8 cellular contexts compared by ENCODE assay signal in the genomic region with DNA sequence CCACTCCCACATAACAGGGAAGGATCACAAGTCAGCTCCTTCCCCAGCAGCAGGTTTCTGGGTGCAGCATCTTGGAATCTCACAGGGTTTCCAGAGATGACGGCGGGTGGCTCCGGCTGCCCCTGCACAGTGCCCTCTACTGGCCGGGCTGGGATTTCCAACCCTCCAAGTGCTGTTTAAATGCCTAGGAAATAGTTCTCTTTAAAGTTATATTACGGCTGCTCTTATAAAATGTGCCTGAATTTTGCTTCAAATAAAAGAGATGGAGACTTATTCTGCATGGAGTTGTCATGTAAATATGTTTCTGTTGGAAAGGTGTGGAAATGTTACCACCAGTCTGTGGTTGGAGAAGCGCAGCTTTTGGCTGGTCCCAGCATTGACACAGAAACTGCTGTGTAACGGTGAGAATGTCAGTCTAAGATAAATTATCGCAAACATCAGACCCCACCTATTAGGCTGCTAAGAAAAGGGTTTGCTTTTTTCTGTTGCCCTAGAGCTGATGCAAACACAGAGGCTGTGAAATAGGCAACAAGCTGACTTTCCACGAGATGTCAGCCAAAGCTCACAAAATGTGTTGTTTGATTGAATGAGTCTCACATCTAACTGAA. TPM values are rescaled to one million over a fixed set of nuclear protein-coding genes. Genes with fewer than 3 reads are reported as not detected.
DNase-seq lines count a peak whose midpoint lies in the region; ATAC-seq, FAIRE-seq and TF ChIP-seq lines count a peak whose summit lies in the region.

No MANE protein-coding gene starts in this region.

- WGBS in GM12878 (ENCODE audit: insufficient coverage, insufficient replicate concordance, low lambda C conversion rate, missing lambda C conversion rate): 33% methylated on average over 9 of the region's 9 CpGs

- FAIRE-seq in GM12878 (lab: Jason Lieb, UNC): no peak

- peaks cover 2 to 14% (median 6%) of the 10 kb centered on the region in 5 donors for H3K27me3 Mint-ChIP-seq in naive thymus-derived CD8-positive, alpha-beta T cell

- H3K4me1 Mint-ChIP-seq in naive thymus-derived CD8-positive, alpha-beta T cell: peaks cover 7 to 26% (median 17%) of the 10 kb centered on the region in 4 donors

- no peak for TF ChIP-seq EP300 in GM12878 (IDR thresholded peaks at IDR 0.05; ENCODE audit: borderline replicate concordance in 1 of 2, control insufficient read depth in 1 of 2, low read depth in 2 of 2, low read length in 2 of 2)

- POLR2A ChIA-PET in HEK293T (lab: Yijun Ruan, JAX) (no interaction called here), GM12878 (lab: Charles Lee) (no interaction called here)
- POLR2A ChIA-PET in naive thymus-derived CD8-positive, alpha-beta T cell (lab: Charles Lee): no interaction called here

- SMC1A ChIA-PET in GM12878 (lab: Charles Lee; ENCODE audit: uncharacterized antibody, unreplicated experiment): interaction anchor here (0.6 to 1.3 kb wide), 2 partner anchors 12 to 89 kb away, joined by 3 to 4 read pairs; no protein-coding TSS in a partner anchor

- TF ChIP-seq RAD21 in GM12878 (IDR thresholded peaks at IDR 0.05; ENCODE audit: insufficient read depth, low read depth, low read length): 0 out of 2 replicates have a peak, but pooled peaks have one; percentile 21

- H2AFZ ChIP-seq in GM12878 (ENCODE audit: control insufficient read depth, low read depth, low read length): no peak overlapping the region

- H3K4me2 ChIP-seq in GM12878 (ENCODE audit: control insufficient read depth, insufficient read depth): no peak overlapping the region

- no TSS peak for BruUV-seq in GM12878 (replicated peaks; lab: Mats Ljungman, UMichigan)

- H3K27ac ChIP-seq in GM12878 (ENCODE audit: control insufficient read depth, insufficient read depth): no peak overlapping the region

- intact Hi-C loops in GM12878 (cut with micrococcal nuclease; ENCODE audit: unreplicated experiment): no loop called here

- H3K4me3 ChIP-seq in AG09309 (ENCODE audit: control insufficient read depth, low read depth, low read length) (no peak overlapping the region), GM12878 (no peak overlapping the region)

- no peaks in the 10 kb centered on the region for H3K36me3 ChIP-seq in GM12878 (ENCODE audit: control insufficient read depth in 2 of 2, insufficient read depth in 2 of 2, low read length in 1 of 2)

- TF ChIP-seq POLR2A in GM12878 (IDR thresholded peaks at IDR 0.05; ENCODE audit: low read depth, low read length): no peak

- H3K9me3 Mint-ChIP-seq in naive thymus-derived CD8-positive, alpha-beta T cell: peaks cover 0 to 7% (median 0%) of the 10 kb centered on the region in 9 donors

- no peaks in the 10 kb centered on the region for H3K4me1 ChIP-seq in GM12878 (ENCODE audit: control insufficient read depth, insufficient read depth, low read length)

- in situ Hi-C loops in GM12878 (cut with MboI): no loop called here

- no peaks in the 10 kb centered on the region for H3K27me3 ChIP-seq in GM12878 (replicated peaks in 1 of 2; ENCODE audit: control insufficient read depth in 2 of 2, insufficient read depth in 2 of 2, low read length in 1 of 2)

- DNase-seq in AG09309 (ENCODE audit: low read depth) (no peak), HEK293T (ENCODE audit: extremely low spot score) (peak; percentile 59), T-helper 1 cell (peak in 3 of 5 donors; percentile 36 to 51 (median 37)), GM12878 (ENCODE audit: low read depth, low spot score) (no peak)
- DNase-seq in naive thymus-derived CD8-positive, alpha-beta T cell: peak in 9 of 10 donors; percentile 16 to 45 (median 32)

- no peak overlapping the region for H3K9ac ChIP-seq in GM12878 (ENCODE audit: control insufficient read depth, insufficient read depth, low read length)

- RAD21 ChIA-PET in GM12878 (lab: Charles Lee; ENCODE audit: unreplicated experiment): no interaction called here

- TF ChIP-seq CTCF in AG09309 (IDR thresholded peaks at IDR 0.05; ENCODE audit: control insufficient read depth, insufficient read depth, low read depth, low read length, missing control alignments) (peak; percentile 73), GM12878 (IDR thresholded peaks at IDR 0.05 in 2 of 3, conservative IDR thresholded peaks at IDR 0.05 in 1 of 3; ENCODE audit: control insufficient read depth in 2 of 3, extremely low read depth in 1 of 3, insufficient read depth in 1 of 3, low read depth in 3 of 3, low read length in 3 of 3) (peak; percentile 56 to 80 (median 79))

- H3K4me3 Mint-ChIP-seq in naive thymus-derived CD8-positive, alpha-beta T cell: peak overlapping the region in 2 of 10 donors; percentile 12 to 28

- ATAC-seq in GM12878 (0 out of 3 replicates have a peak, but pooled peaks have one; percentile 14), GM21381 (IDR thresholded peaks at IDR 0.05; ENCODE audit: unreplicated experiment) (no peak), HG03342 (IDR thresholded peaks at IDR 0.05; ENCODE audit: unreplicated experiment) (no peak), HG02588 (IDR thresholded peaks at IDR 0.05; ENCODE audit: unreplicated experiment) (no peak)
- ATAC-seq in naive thymus-derived CD8-positive, alpha-beta T cell: no peak

- peaks cover 0 to 5% (median 0%) of the 10 kb centered on the region in 3 donors for H3K36me3 Mint-ChIP-seq in naive thymus-derived CD8-positive, alpha-beta T cell

- CTCF ChIA-PET in HEK293T (lab: Yijun Ruan, JAX): interaction anchor here (0.6 to 1.5 kb wide), 4 partner anchors 9 to 153 kb away, joined by 3 to 9 read pairs (median 6); a partner anchor contains a TSS
- CTCF ChIA-PET in GM12878 (lab: Yijun Ruan, JAX): interaction anchor here (0.7 to 2.0 kb wide), 12 partner anchors 8 to 465 kb away, joined by 3 to 11 read pairs (median 3); a partner anchor contains a TSS

- no peaks in the 10 kb centered on the region for H3K9me3 ChIP-seq in GM12878 (replicated peaks; ENCODE audit: control insufficient read depth, insufficient read depth, low read length)

- H3K79me2 ChIP-seq in GM12878 (ENCODE audit: control insufficient read depth, insufficient read depth, low read length): peaks cover 17% of the 10 kb centered on the region

- H3K27ac Mint-ChIP-seq in naive thymus-derived CD8-positive, alpha-beta T cell: no peak overlapping the region

- no peaks in the 10 kb centered on the region for H4K20me1 ChIP-seq in GM12878 (ENCODE audit: control insufficient read depth, insufficient read depth)

TF ChIP-seq in HEK293T, 16 proteins besides CTCF, POLR2A, EP300 and RAD21 (continues in another document):
- no peak for TF ChIP-seq NFRKB (IDR thresholded peaks at IDR 0.05)
- no peak for TF ChIP-seq ZNF384 (IDR thresholded peaks at IDR 0.05)
- TF ChIP-seq ELF4 (IDR thresholded peaks at IDR 0.05): no peak
- TF ChIP-seq LEF1 (IDR thresholded peaks at IDR 0.05; ENCODE audit: borderline replicate concordance): no peak
- TF ChIP-seq SP1 (IDR thresholded peaks at IDR 0.05): no peak
- no peak for TF ChIP-seq BHLHE40 (IDR thresholded peaks at IDR 0.05; ENCODE audit: borderline replicate concordance)
- no peak for TF ChIP-seq ARNT (IDR thresholded peaks at IDR 0.05)

TF ChIP-seq in GM12878, 131 proteins besides CTCF, POLR2A, EP300 and RAD21 (continues in another document):
- no peak for TF ChIP-seq CBX3 (IDR thresholded peaks at IDR 0.05; ENCODE audit: borderline replicate concordance, low read depth)
- TF ChIP-seq SMARCA5 (IDR thresholded peaks at IDR 0.05): 0 out of 2 replicates have a peak, but pooled peaks have one; percentile 20
- peak; percentile 4; the same call in 1 of the 2 replicates for TF ChIP-seq SMC3 (IDR thresholded peaks at IDR 0.05; ENCODE audit: borderline replicate concordance, low read length)
- TF ChIP-seq FOXM1 (IDR thresholded peaks at IDR 0.05; ENCODE audit: low read depth, low read length): 0 out of 2 replicates have a peak, but pooled peaks have one; percentile 22
- TF ChIP-seq FOXK2 (IDR thresholded peaks at IDR 0.05): no peak
- 0 out of 2 replicates have a peak, but pooled peaks have one; percentile 18 for TF ChIP-seq YY1 (IDR thresholded peaks at IDR 0.05; ENCODE audit: low read depth, low read length)

RNA-seq across cellular contexts. Expression of a gene that starts 3.3 kb away (rescaled TPM):
- total RNA-seq in GM12878 (2013; cell fraction: nucleolus; rRNA removed): 48.9 and 49.7 TPM in 2 replicates
- total RNA-seq in GM12878 (2014; rRNA removed): 27.0 and 28.9 TPM in 2 replicates
- 35.3 and 35.4 TPM in 2 replicates for total RNA-seq in GM12878 (2014; rRNA removed; fragmentation: Illumina TruSeq; extraction: Trizol)
- total RNA-seq in GM12878 (2021): 45.6 and 49.6 TPM in 2 replicates
- 15.9 TPM for polyA plus RNA-seq in GM12878 (2011; ENCODE audit: low read depth)
- polyA plus RNA-seq in GM12878 (2011; rRNA removed): 57.4 and 68.9 TPM in 2 replicates
- 54.1 and 63.5 TPM in 2 replicates for polyA plus RNA-seq in GM12878 (2011; cell fraction: cytosol; rRNA removed)
- 94.2 and 142 TPM in 2 replicates for polyA plus RNA-seq in GM12878 (2011; cell fraction: nucleus; rRNA removed)
- polyA plus RNA-seq in GM12878 (2012): 21.1 and 22.8 TPM in 2 replicates
- 45.2 and 49.7 TPM in 2 replicates for polyA plus RNA-seq in GM12878 (2014; fragmentation: Illumina TruSeq; extraction: Trizol)
- 10 to 100 TPM; 12.7 to 12.9 TPM for polyA plus RNA-seq in GM12878 (2014; fragmentation: Nextera tagmentation; extraction: Ambion mirVana)
- 43.6 and 43.7 TPM in 2 replicates for polyA plus RNA-seq in GM12878 (2014; rRNA removed)
- polyA plus RNA-seq in GM12878 (2016; fragmentation: Nextera tagmentation; extraction: Ambion mirVana): 10 to 100 TPM; 52.4 to 63.1 TPM
- polyA minus RNA-seq in GM12878 (2011; rRNA and poly(A)+ RNA removed): 106 and 138 TPM in 2 replicates
- polyA minus RNA-seq in GM12878 (2011; cell fraction: cytosol; rRNA and poly(A)+ RNA removed): 29.7 and 42.4 TPM in 2 replicates
- polyA minus RNA-seq in GM12878 (2011; cell fraction: nucleus; rRNA and poly(A)+ RNA removed): 25.0 and 25.6 TPM in 2 replicates
- not detected for total RNA-seq in naive thymus-derived CD8-positive, alpha-beta T cell
- polyA plus RNA-seq in naive thymus-derived CD8-positive, alpha-beta T cell: not detected

RNA-seq across cellular contexts. Expression of a gene that starts 59.6 kb away (rescaled TPM):
- total RNA-seq in GM12878 (2013; cell fraction: nucleolus; rRNA removed): 2.3 and 3.5 TPM in 2 replicates
- total RNA-seq in GM12878 (2014; rRNA removed): not detected in 2 replicates
- not detected in 2 replicates for total RNA-seq in GM12878 (2014; rRNA removed; fragmentation: Illumina TruSeq; extraction: Trizol)
- not detected in 2 replicates for total RNA-seq in GM12878 (2021)
- polyA plus RNA-seq in GM12878 (2011; ENCODE audit: low read depth): not detected
- 3.9 and 5.5 TPM in 2 replicates for polyA plus RNA-seq in GM12878 (2011; rRNA removed)
- polyA plus RNA-seq in GM12878 (2011; cell fraction: cytosol; rRNA removed): 5.4 and 7.1 TPM in 2 replicates
- 4.8 and 8.8 TPM in 2 replicates for polyA plus RNA-seq in GM12878 (2011; cell fraction: nucleus; rRNA removed)
- polyA plus RNA-seq in GM12878 (2012): 0.04 TPM in 1 of 2 replicates, not detected in the other
- polyA plus RNA-seq in GM12878 (2014; fragmentation: Illumina TruSeq; extraction: Trizol): not detected in 2 replicates
- not detected for polyA plus RNA-seq in GM12878 (2014; fragmentation: Nextera tagmentation; extraction: Ambion mirVana)
- 0.04 TPM in 1 of 2 replicates, not detected in the other for polyA plus RNA-seq in GM12878 (2014; rRNA removed)
- polyA plus RNA-seq in GM12878 (2016; fragmentation: Nextera tagmentation; extraction: Ambion mirVana): not detected
- 6.1 and 7.3 TPM in 2 replicates for polyA minus RNA-seq in GM12878 (2011; rRNA and poly(A)+ RNA removed)
- 2.2 and 2.5 TPM in 2 replicates for polyA minus RNA-seq in GM12878 (2011; cell fraction: cytosol; rRNA and poly(A)+ RNA removed)
- 3.5 and 9.1 TPM in 2 replicates for polyA minus RNA-seq in GM12878 (2011; cell fraction: nucleus; rRNA and poly(A)+ RNA removed)
- not detected for total RNA-seq in naive thymus-derived CD8-positive, alpha-beta T cell
- not detected for polyA plus RNA-seq in naive thymus-derived CD8-positive, alpha-beta T cell

Comparison
In these comparisons a context has a peak if more than half of its experiments do, and no peak if none do; other contexts are left out.
1. DNase-seq: peak in HEK293T (single experiment), T-helper 1 cell (3 of 5) and naive thymus-derived CD8-positive, alpha-beta T cell (9 of 10); none in AG09309 (single experiment) and GM12878 (single experiment).
2. RNA of a gene that starts 3.3 kb away (total RNA-seq): 27.0 to 49.7 TPM in GM12878; not detected in naive thymus-derived CD8-positive, alpha-beta T cell; every median in the first group is over 10 times any median in the second.